ENCODE assay signal across 8 cellular contexts in the genomic region with DNA sequence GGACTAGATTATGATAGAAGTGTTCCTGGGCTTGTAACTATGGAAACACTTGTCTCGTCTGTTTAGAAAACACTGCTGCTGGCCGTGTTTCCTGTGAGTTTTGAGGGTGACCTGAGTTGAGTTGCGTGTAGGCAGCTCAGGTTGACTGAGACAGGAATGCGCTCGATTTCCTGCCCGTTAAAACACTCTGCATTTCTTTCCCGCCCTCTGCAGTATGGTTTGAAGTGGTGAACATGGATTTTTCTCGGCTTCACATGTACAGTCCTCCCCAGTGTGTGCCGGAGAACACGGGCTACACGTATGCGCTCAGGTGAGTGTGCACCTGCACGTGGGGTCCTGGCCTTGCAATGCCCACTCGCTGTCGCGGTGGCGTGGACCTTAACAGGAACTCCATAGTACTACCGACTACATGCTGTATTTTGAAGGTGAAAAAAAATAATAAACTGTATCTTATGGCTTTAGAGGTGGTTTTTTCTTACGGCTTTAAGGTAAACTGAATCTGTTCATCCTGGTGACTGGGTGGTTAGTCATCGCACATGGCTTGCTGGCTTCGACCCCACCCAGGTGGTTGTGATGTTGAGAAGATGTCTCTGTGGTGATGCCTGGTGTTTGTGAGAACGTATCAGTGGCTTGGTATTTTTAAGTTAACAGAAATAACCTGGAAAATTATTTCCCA. TPM values are rescaled to one million over a fixed set of nuclear protein-coding genes. Genes with fewer than 3 reads are reported as not detected.
DNase-seq lines count a peak whose midpoint lies in the region; ATAC-seq and TF ChIP-seq lines count a peak whose summit lies in the region.

A gene with protein sequence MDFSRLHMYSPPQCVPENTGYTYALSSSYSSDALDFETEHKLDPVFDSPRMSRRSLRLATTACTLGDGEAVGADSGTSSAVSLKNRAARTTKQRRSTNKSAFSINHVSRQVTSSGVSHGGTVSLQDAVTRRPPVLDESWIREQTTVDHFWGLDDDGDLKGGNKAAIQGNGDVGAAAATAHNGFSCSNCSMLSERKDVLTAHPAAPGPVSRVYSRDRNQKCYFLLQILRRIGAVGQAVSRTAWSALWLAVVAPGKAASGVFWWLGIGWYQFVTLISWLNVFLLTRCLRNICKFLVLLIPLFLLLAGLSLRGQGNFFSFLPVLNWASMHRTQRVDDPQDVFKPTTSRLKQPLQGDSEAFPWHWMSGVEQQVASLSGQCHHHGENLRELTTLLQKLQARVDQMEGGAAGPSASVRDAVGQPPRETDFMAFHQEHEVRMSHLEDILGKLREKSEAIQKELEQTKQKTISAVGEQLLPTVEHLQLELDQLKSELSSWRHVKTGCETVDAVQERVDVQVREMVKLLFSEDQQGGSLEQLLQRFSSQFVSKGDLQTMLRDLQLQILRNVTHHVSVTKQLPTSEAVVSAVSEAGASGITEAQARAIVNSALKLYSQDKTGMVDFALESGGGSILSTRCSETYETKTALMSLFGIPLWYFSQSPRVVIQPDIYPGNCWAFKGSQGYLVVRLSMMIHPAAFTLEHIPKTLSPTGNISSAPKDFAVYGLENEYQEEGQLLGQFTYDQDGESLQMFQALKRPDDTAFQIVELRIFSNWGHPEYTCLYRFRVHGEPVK (plus strand): TSS at position 185 of the 676 bp plus-strand sequence. CDS start 49 bp downstream, at position 234.

- intact Hi-C loops in esophagus squamous epithelium (cut with DNase I) (no loop called here), transverse colon (cut with DNase I; ENCODE audit: low total_unique reads) (loop anchor here (5.0 kb wide), 1 partner anchor 35 kb away; no protein-coding TSS in a partner anchor)

- TF ChIP-seq EP300 in transverse colon (IDR thresholded peaks at IDR 0.05; ENCODE audit: low read depth) = no peak

- 26 to 37% methylated on average over 20 to 21 of the region's 22 CpGs for WGBS in esophagus squamous epithelium, 2 donors
- WGBS in transverse colon (ENCODE audit: low coverage in 1 of 2), 2 donors = 50 to 60% methylated on average over 4 to 22 of the region's 22 CpGs

- H3K36me3 ChIP-seq in esophagus squamous epithelium (peaks cover 0 to 25% (median 0%) of the 10 kb centered on the region in 3 donors), neural progenitor cell (no peaks in the 10 kb centered on the region), transverse colon (no peaks in the 10 kb centered on the region)

- CTCF ChIA-PET in AG04450 (lab: Charles Lee) = interaction anchor here (0.8 kb wide), 1 partner anchor 35 kb away, joined by 3 read pairs; no protein-coding TSS in a partner anchor

- H3K9ac ChIP-seq in neural progenitor cell = no peak within 1 kb of the TSS

- no peak within 1 kb of the TSS for H3K4me3 Mint-ChIP-seq in neural progenitor cell

- TF ChIP-seq CTCF in AG04450 (IDR thresholded peaks at IDR 0.05; ENCODE audit: low read depth, low read length) (no peak), esophagus squamous epithelium (IDR thresholded peaks at IDR 0.05) (peak in 1 of 6 experiments; percentile 11), neural progenitor cell (IDR thresholded peaks at IDR 0.05) (no peak), transverse colon (IDR thresholded peaks at IDR 0.05) (no peak)

- no peaks in the 10 kb centered on the region for H3K27me3 Mint-ChIP-seq in neural progenitor cell (ENCODE audit: insufficient read depth, low read depth)

- TF ChIP-seq POLR2A in esophagus squamous epithelium (IDR thresholded peaks at IDR 0.05) (no peak), transverse colon (IDR thresholded peaks at IDR 0.05) (no peak)

- no peaks in the 10 kb centered on the region for H3K9me3 Mint-ChIP-seq in neural progenitor cell

- H3F3A ChIP-seq in neural progenitor cell (ENCODE audit: low read depth) = no peaks in the 10 kb centered on the region

- H3K4me1 ChIP-seq in esophagus squamous epithelium (peaks cover 43 to 92% (median 67%) of the 10 kb centered on the region in 3 donors), neural progenitor cell (no peaks in the 10 kb centered on the region), transverse colon (peaks cover 24 to 62% (median 51%) of the 10 kb centered on the region in 4 donors)

- peak within 1 kb of the TSS; percentile 80 for H3K27ac ChIP-seq in AG04450 (ENCODE audit: low read depth, low read length)
- H3K27ac ChIP-seq in esophagus squamous epithelium = peak within 1 kb of the TSS; percentile 82 to 96 (median 92)
- no peak within 1 kb of the TSS for H3K27ac ChIP-seq in neural progenitor cell
- H3K27ac ChIP-seq in transverse colon = peak within 1 kb of the TSS; percentile 76 to 87 (median 83)

- H3K9me3 ChIP-seq in AG04450 (ENCODE audit: control insufficient read depth, insufficient read depth, low read length) (no peaks in the 10 kb centered on the region), esophagus squamous epithelium (no peaks in the 10 kb centered on the region), neural progenitor cell (ENCODE audit: low read depth) (no peaks in the 10 kb centered on the region), transverse colon (no peaks in the 10 kb centered on the region)

- ATAC-seq in GM21367 (IDR thresholded peaks at IDR 0.05; ENCODE audit: unreplicated experiment) = peak; percentile 15

- POLR2A ChIA-PET in AG04450 (lab: Yijun Ruan, JAX) = interaction anchor here (0.8 to 0.9 kb wide), 2 partner anchors 22 to 41 kb away, joined by 3 read pairs; no protein-coding TSS in a partner anchor

- H2AFZ ChIP-seq in neural progenitor cell (replicated peaks) = no peak within 1 kb of the TSS

- H3K27ac Mint-ChIP-seq in neural progenitor cell = peak within 1 kb of the TSS; percentile 89

- H3K4me1 Mint-ChIP-seq in neural progenitor cell = peaks cover 22% of the 10 kb centered on the region

- H3K36me3 Mint-ChIP-seq in neural progenitor cell = peaks cover 3% of the 10 kb centered on the region

- H3K27me3 ChIP-seq in AG04450 (ENCODE audit: control insufficient read depth, insufficient read depth, low read length) (no peaks in the 10 kb centered on the region), esophagus squamous epithelium (no peaks in the 10 kb centered on the region), neural progenitor cell (no peaks in the 10 kb centered on the region), transverse colon (no peaks in the 10 kb centered on the region)

- H3K4me3 ChIP-seq in AG04450 (ENCODE audit: low read depth, low read length) = peak within 1 kb of the TSS; percentile 8
- no peak within 1 kb of the TSS for H3K4me3 ChIP-seq in Jurkat, Clone E6-1 (ENCODE audit: low read length)
- H3K4me3 ChIP-seq in esophagus squamous epithelium = peak within 1 kb of the TSS in 3 of 4 donors; percentile 6 to 47 (median 22)
- H3K4me3 ChIP-seq in neural progenitor cell = no peak within 1 kb of the TSS
- H3K4me3 ChIP-seq in transverse colon = peak within 1 kb of the TSS in 1 of 4 donors; percentile 9

- in situ Hi-C loops in transverse colon (cut with MboI; ENCODE audit: low pct_ligation_motif_present in 1 of 4, low pct_unique_long_range_greater_than_20kb in 1 of 4, low sequenced_read_pairs in 3 of 4) = no loop called here

- DNase-seq in AG04450 (ENCODE audit: low read depth, low spot score) (no peak), activated T-cell treated with anti-CD3 and anti-CD28 coated beads for 4 hours (peak; percentile 68), esophagus squamous epithelium (lab: John Stamatoyannopoulos, UW) (no peak), neural progenitor cell (ENCODE audit: low spot score) (no peak), transverse colon (no peak), HuH-7.5 (ENCODE audit: low spot score) (no peak)
- DNase-seq in Jurkat, Clone E6-1 (ENCODE audit: low read depth, low spot score) = peak; percentile 29

- no peak within 1 kb of the TSS for H3K4me2 ChIP-seq in neural progenitor cell

- H3K79me2 ChIP-seq in neural progenitor cell (ENCODE audit: low read depth) = peaks cover 100% of the 10 kb centered on the region

- H4K20me1 ChIP-seq in neural progenitor cell (ENCODE audit: low read depth) = peaks cover 76% of the 10 kb centered on the region

RNA-seq across cellular contexts. Expression of the gene that starts here (rescaled TPM):
- 140 and 159 TPM in 2 replicates for polyA plus RNA-seq in AG04450 (2011; rRNA removed)
- 136 and 191 TPM in 2 replicates for polyA minus RNA-seq in AG04450 (2011; rRNA and poly(A)+ RNA removed)
- 87.2 TPM for polyA plus RNA-seq in Jurkat, Clone E6-1 (2012; ENCODE audit: insufficient read depth, insufficient read length)
- total RNA-seq in esophagus squamous epithelium (100 to 1,000 TPM in 3 of 4 donors, 10 to 100 TPM in 1; 78.0 to 113 (median 105) TPM), neural progenitor cell (ENCODE audit: low replicate concordance) (104 and 131 TPM in 2 replicates), transverse colon (100 to 1,000 TPM in 3 of 4 donors, 10 to 100 TPM in 1; 92.7 to 569 (median 162) TPM)

Comparison
In these comparisons a context has a peak if more than half of its experiments do, and no peak if none do; other contexts are left out.
1. DNase-seq: peak in Jurkat, Clone E6-1 (single experiment) and activated T-cell treated with anti-CD3 and anti-CD28 coated beads for 4 hours (single experiment); none in AG04450 (single experiment), esophagus squamous epithelium (single experiment), neural progenitor cell (single experiment), transverse colon (single experiment) and HuH-7.5 (single experiment).
2. H3K4me3 ChIP-seq: peak in AG04450 (single experiment) and esophagus squamous epithelium (3 of 4); none in Jurkat, Clone E6-1 (single experiment) and neural progenitor cell (single experiment).